ENCODE assay signal across 8 cellular contexts in genomic region chr2:32010670-32011565, GRCh38. TPM values are rescaled to one million over a fixed set of nuclear protein-coding genes. Genes with fewer than 3 reads are reported as not detected.
A peak's percentile ranks its signal among the peaks of the same experiment; 100 is the strongest.
DNase-seq lines count a peak whose midpoint lies in the region; ATAC-seq and FAIRE-seq lines count a peak whose summit lies in the region.

MEMO1 (minus strand) TSS chr2:32011008; CDS start chr2:32010247, 761 bp downstream.

- in situ Hi-C loops in Caki2 (cut with HindIII; ENCODE audit: low pct_unique_long_range_greater_than_20kb, low sequenced_read_pairs), result no loop called here

- H3K27me3 Mint-ChIP-seq in effector memory CD8-positive, alpha-beta T cell, result no peaks in the 10 kb centered on the region
- H3K27me3 Mint-ChIP-seq in memory B cell, result no peaks in the 10 kb centered on the region

- peak; percentile 42 for FAIRE-seq in HTR-8/SVneo (lab: Jason Lieb, UNC)

- H3K4me3 Mint-ChIP-seq in effector memory CD8-positive, alpha-beta T cell, result peak within 1 kb of the TSS; percentile 93 to 95
- peak within 1 kb of the TSS; percentile 95 for H3K4me3 Mint-ChIP-seq in memory B cell

- H3K27ac Mint-ChIP-seq in effector memory CD8-positive, alpha-beta T cell, result peak within 1 kb of the TSS; percentile 90 to 96
- peak within 1 kb of the TSS; percentile 90 for H3K27ac Mint-ChIP-seq in memory B cell

- H3K36me3 Mint-ChIP-seq in effector memory CD8-positive, alpha-beta T cell (ENCODE audit: insufficient read depth), result peaks cover 10% of the 10 kb centered on the region
- no peaks in the 10 kb centered on the region for H3K36me3 Mint-ChIP-seq in memory B cell

- H3K4me1 Mint-ChIP-seq in effector memory CD8-positive, alpha-beta T cell (ENCODE audit: low read depth in 2 of 2), result peaks cover 26 to 29% of the 10 kb centered on the region in 2 donors
- H3K4me1 Mint-ChIP-seq in memory B cell, result peaks cover 23% of the 10 kb centered on the region

- H3K9me3 Mint-ChIP-seq in effector memory CD8-positive, alpha-beta T cell, result no peaks in the 10 kb centered on the region
- no peaks in the 10 kb centered on the region for H3K9me3 Mint-ChIP-seq in memory B cell

- DNase-seq in Caki2 (ENCODE audit: low read depth), result peak; percentile 96
- DNase-seq in HTR-8/SVneo (ENCODE audit: insufficient read length, low spot score), result peak; percentile 97
- DNase-seq in NOMO-1 treated with DMSO at 0.1 percent for 48 hours (lab: John Stamatoyannopoulos, UW; ENCODE audit: unreplicated experiment), result peak; percentile 93
- peak; percentile 75 to 79 for DNase-seq in activated CD8-positive, alpha-beta memory T cell treated with anti-CD3 and anti-CD28 coated beads for 4 hours (ENCODE audit: low read depth in 2 of 2)
- DNase-seq in effector memory CD8-positive, alpha-beta T cell, result peak; percentile 83 to 85 (median 85)
- peak; percentile 92 to 96 for DNase-seq in memory B cell (ENCODE audit: low spot score in 2 of 2)
- DNase-seq in stimulated activated CD8-positive, alpha-beta memory T cell treated with anti-CD3 and anti-CD28 coated beads, Interleukin-12 subunit alpha, Interleukin-12 subunit beta, amount 100 ng/mL, for 1 hour (ENCODE audit: low read depth), result peak; percentile 81

- ATAC-seq in GM21381 (IDR thresholded peaks at IDR 0.05; ENCODE audit: unreplicated experiment) (peak; percentile 59), memory B cell (ENCODE audit: low read depth) (peak; percentile 70)
- peak; percentile 73 for ATAC-seq in effector memory CD8-positive, alpha-beta T cell (replicated peaks)

RNA-seq across cellular contexts. Expression of gene MEMO1, which starts in this region (rescaled TPM):
- 33.4 and 43.2 TPM in 2 replicates for total RNA-seq in Caki2 (2014; rRNA removed; shearing (Covaris generic); ENCODE audit: low replicate concordance)

Comparison
In these comparisons a context has a peak if more than half of its experiments do, and no peak if none do; other contexts are left out.
1. Peak in every context shown above with its lines: DNase-seq and ATAC-seq.